Comparison of ENCODE assay signal across 8 cellular contexts in the genomic region with DNA sequence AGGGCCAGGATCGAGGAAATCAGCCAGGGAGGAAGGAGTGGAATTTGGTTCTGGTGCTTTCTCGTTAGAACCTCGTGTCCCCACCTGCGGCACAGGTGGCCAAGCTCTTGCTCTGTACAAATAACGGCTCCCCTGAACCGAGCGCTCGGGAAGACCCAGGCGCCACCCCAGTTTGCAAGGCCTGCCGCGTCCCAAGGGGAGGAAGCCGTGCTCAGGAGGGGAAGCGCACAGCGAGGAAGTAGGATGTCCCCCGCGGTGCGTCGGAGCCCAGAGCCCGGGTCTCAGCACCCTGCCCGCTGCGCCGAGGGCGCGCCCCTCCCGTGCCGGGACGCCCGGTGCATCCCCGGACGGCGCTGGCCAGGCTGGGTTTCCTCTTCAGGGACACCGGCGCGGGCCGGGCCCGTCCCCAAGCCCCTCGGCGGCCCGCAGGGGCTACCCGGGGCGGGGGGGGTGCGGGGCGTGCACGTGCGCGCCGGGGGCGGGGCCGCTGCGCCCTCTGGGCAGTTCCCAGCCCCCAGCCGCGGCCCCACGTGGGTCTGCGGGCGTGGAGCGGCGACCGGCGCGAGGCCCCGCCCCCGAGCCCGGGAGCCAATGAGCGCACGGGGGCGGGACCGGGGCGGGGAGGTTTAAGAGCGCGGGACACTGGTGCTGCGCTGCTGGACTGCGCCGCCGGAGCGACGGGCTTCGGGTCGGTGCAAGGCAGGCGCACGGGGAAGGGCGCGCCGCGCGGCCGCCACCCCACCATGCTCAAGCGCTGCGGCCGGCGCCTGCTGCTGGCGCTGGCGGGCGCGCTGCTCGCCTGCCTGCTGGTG. TPM values are rescaled to one million over a fixed set of nuclear protein-coding genes. Genes with fewer than 3 reads are reported as not detected.
A peak's percentile ranks its signal among the peaks of the same experiment; 100 is the strongest.
DNase-seq lines count a peak whose midpoint lies in the region; ATAC-seq and TF ChIP-seq lines count a peak whose summit lies in the region.

A gene with protein sequence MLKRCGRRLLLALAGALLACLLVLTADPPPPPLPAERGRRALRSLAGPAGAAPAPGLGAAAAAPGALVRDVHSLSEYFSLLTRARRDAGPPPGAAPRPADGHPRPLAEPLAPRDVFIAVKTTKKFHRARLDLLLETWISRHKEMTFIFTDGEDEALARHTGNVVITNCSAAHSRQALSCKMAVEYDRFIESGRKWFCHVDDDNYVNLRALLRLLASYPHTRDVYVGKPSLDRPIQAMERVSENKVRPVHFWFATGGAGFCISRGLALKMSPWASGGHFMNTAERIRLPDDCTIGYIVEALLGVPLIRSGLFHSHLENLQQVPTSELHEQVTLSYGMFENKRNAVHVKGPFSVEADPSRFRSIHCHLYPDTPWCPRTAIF (plus strand): TSS at position 656 of the 812 bp plus-strand sequence. CDS start 88 bp downstream, at position 744.

- no peak within 1 kb of the TSS for H2BK15ac ChIP-seq in mesendoderm (replicated peaks; ENCODE audit: low read depth)

- H3K9me3 ChIP-seq in CD8-positive, alpha-beta T cell (ENCODE audit: low read length): no peaks in the 10 kb centered on the region

- CTCF ChIA-PET in CD8-positive, alpha-beta T cell (lab: Charles Lee): no interaction called here
- CTCF ChIA-PET in activated CD8-positive, alpha-beta memory T cell treated with anti-CD3 and anti-CD28 coated beads for 36 hours (lab: Charles Lee): interaction anchor here (1.3 kb wide), 1 partner anchor 9 kb away, joined by 4 read pairs; no protein-coding TSS in a partner anchor

- H3K23ac ChIP-seq in mesendoderm (ENCODE audit: low read length): no peak within 1 kb of the TSS

- peak within 1 kb of the TSS; percentile 94 for H3K27ac Mint-ChIP-seq in CD8-positive, alpha-beta T cell
- peak within 1 kb of the TSS; percentile 85 to 97 for H3K27ac Mint-ChIP-seq in effector memory CD8-positive, alpha-beta T cell

- TF ChIP-seq CTCF in CD8-positive, alpha-beta T cell (IDR thresholded peaks at IDR 0.05): no peak

- H3K36me3 ChIP-seq in CD8-positive, alpha-beta T cell (ENCODE audit: insufficient read depth, low read length): no peaks in the 10 kb centered on the region
- H3K36me3 ChIP-seq in mesendoderm (ENCODE audit: control insufficient read depth, insufficient read depth, low read length): no peaks in the 10 kb centered on the region

- intact Hi-C loops in CD8-positive, alpha-beta T cell (cut with DNase I, micrococcal nuclease): loop anchor here (1.0 to 10.0 kb wide), 3 partner anchors 11 to 985 kb away; partner anchors contain the start of genes BRAT1 (in 1 of the 2) and MAFK (in 1 of the 2)

- no peak within 1 kb of the TSS for H4K8ac ChIP-seq in mesendoderm (ENCODE audit: low read depth, low read length)

- H3K36me3 Mint-ChIP-seq in CD8-positive, alpha-beta T cell: peaks cover 18% of the 10 kb centered on the region
- peaks cover 48% of the 10 kb centered on the region for H3K36me3 Mint-ChIP-seq in effector memory CD8-positive, alpha-beta T cell (ENCODE audit: insufficient read depth)

- no peaks in the 10 kb centered on the region for H3K27me3 ChIP-seq in CD8-positive, alpha-beta T cell (ENCODE audit: insufficient read depth, low read length)
- H3K27me3 ChIP-seq in mesendoderm (ENCODE audit: insufficient read depth, low read length, poor library complexity): peaks cover 9% of the 10 kb centered on the region

- peak within 1 kb of the TSS; percentile 63 for H3K27ac ChIP-seq in CD8-positive, alpha-beta T cell (ENCODE audit: low read depth, low read length)
- H3K27ac ChIP-seq in mesendoderm (ENCODE audit: low read depth, low read length): no peak within 1 kb of the TSS

- H3K79me2 ChIP-seq in mesendoderm (ENCODE audit: control insufficient read depth, insufficient read depth, low read length): no peaks in the 10 kb centered on the region

- H3K56ac ChIP-seq in mesendoderm (ENCODE audit: low read length): peak within 1 kb of the TSS; percentile 82

- H2BK5ac ChIP-seq in mesendoderm (ENCODE audit: low read length): no peak within 1 kb of the TSS

- H3K4me2 ChIP-seq in mesendoderm (ENCODE audit: low read length): peak within 1 kb of the TSS; percentile 77

- no peak within 1 kb of the TSS for H2BK120ac ChIP-seq in mesendoderm (ENCODE audit: low read depth, low read length)

- H3K4me3 ChIP-seq in CD8-positive, alpha-beta T cell (ENCODE audit: low read depth, low read length): peak within 1 kb of the TSS; percentile 100
- H3K4me3 ChIP-seq in mesendoderm (ENCODE audit: low read length): peak within 1 kb of the TSS; percentile 32

- peaks cover 37% of the 10 kb centered on the region for H3K4me1 ChIP-seq in CD8-positive, alpha-beta T cell (ENCODE audit: insufficient read depth, low read length)
- H3K4me1 ChIP-seq in mesendoderm (ENCODE audit: control insufficient read depth, low read depth, low read length): peaks cover 14% of the 10 kb centered on the region

- peak within 1 kb of the TSS; percentile 56 for H3K9ac ChIP-seq in mesendoderm (ENCODE audit: low read length)

- no peaks in the 10 kb centered on the region for H3K27me3 Mint-ChIP-seq in CD8-positive, alpha-beta T cell (ENCODE audit: low read depth)
- no peaks in the 10 kb centered on the region for H3K27me3 Mint-ChIP-seq in effector memory CD8-positive, alpha-beta T cell

- H2AK5ac ChIP-seq in mesendoderm (ENCODE audit: low read length): no peak within 1 kb of the TSS

- H3K18ac ChIP-seq in mesendoderm (ENCODE audit: low read length): peak within 1 kb of the TSS; percentile 7

- POLR2A ChIA-PET in CD8-positive, alpha-beta T cell (lab: Charles Lee): interaction anchor here (1.0 to 6.6 kb wide), 3 partner anchors 9 to 11 kb away, joined by 4 to 65 read pairs (median 5); no protein-coding TSS in a partner anchor
- POLR2A ChIA-PET in activated CD8-positive, alpha-beta memory T cell treated with anti-CD3 and anti-CD28 coated beads for 36 hours (lab: Charles Lee): no interaction called here

- H4K5ac ChIP-seq in mesendoderm (ENCODE audit: low read length): no peak within 1 kb of the TSS

- no peaks in the 10 kb centered on the region for H3K79me1 ChIP-seq in mesendoderm (ENCODE audit: low read length)

- peaks cover 44% of the 10 kb centered on the region for H3K4me1 Mint-ChIP-seq in CD8-positive, alpha-beta T cell (ENCODE audit: low read depth)
- peaks cover 14 to 31% of the 10 kb centered on the region in 2 donors for H3K4me1 Mint-ChIP-seq in effector memory CD8-positive, alpha-beta T cell (ENCODE audit: low read depth in 2 of 2)

- no peak within 1 kb of the TSS for H3K4ac ChIP-seq in mesendoderm (ENCODE audit: low read depth, low read length)

- DNase-seq in CD8-positive, alpha-beta T cell: peak; percentile 58 to 93 (median 82)
- DNase-seq in NOMO-1 (lab: John Stamatoyannopoulos, UW; ENCODE audit: unreplicated experiment in 2 of 2) (peak; percentile 77 to 91), mesendoderm (peak; percentile 90)
- peak; percentile 67 to 79 (median 69) for DNase-seq in effector memory CD8-positive, alpha-beta T cell
- peak; percentile 63 for DNase-seq in stimulated activated CD8-positive, alpha-beta memory T cell treated with anti-CD3 and anti-CD28 coated beads, Interleukin-12 subunit alpha, Interleukin-12 subunit beta, amount 100 ng/mL, for 24 hours (ENCODE audit: extremely low read depth)

- peak; percentile 63 for ATAC-seq in CD8-positive, alpha-beta T cell
- ATAC-seq in GM19452 (IDR thresholded peaks at IDR 0.05; ENCODE audit: unreplicated experiment) (peak; percentile 75), HG03571 (IDR thresholded peaks at IDR 0.05; ENCODE audit: unreplicated experiment) (peak; percentile 81)
- ATAC-seq in effector memory CD8-positive, alpha-beta T cell (replicated peaks): peak; percentile 68

- WGBS in mesendoderm (ENCODE audit: extremely low coverage, insufficient coverage, low lambda C conversion rate): no CpG with 5 or more reads among the region's 95 CpGs

- peak within 1 kb of the TSS; percentile 96 for H3K4me3 Mint-ChIP-seq in CD8-positive, alpha-beta T cell
- peak within 1 kb of the TSS; percentile 95 to 98 for H3K4me3 Mint-ChIP-seq in effector memory CD8-positive, alpha-beta T cell

- no peaks in the 10 kb centered on the region for H3K9me3 Mint-ChIP-seq in CD8-positive, alpha-beta T cell
- H3K9me3 Mint-ChIP-seq in effector memory CD8-positive, alpha-beta T cell: no peaks in the 10 kb centered on the region

RNA-seq across cellular contexts. Expression of the gene that starts here (rescaled TPM):
- total RNA-seq in CD8-positive, alpha-beta T cell: 100 to 1,000 TPM; 137 to 140 TPM
- total RNA-seq in activated CD8-positive, alpha-beta memory T cell treated with anti-CD3 and anti-CD28 coated beads for 36 hours: 10 to 100 TPM; 22.4 to 24.2 TPM
- 1.2 TPM for polyA plus RNA-seq in mesendoderm (2013, experiment 1 of 2)
- 1.7 TPM for polyA plus RNA-seq in mesendoderm (2013, experiment 2 of 2)

Comparison
In these comparisons a context has a peak if more than half of its experiments do, and no peak if none do; other contexts are left out.
1. RNA of the gene that starts here (total RNA-seq): 137 to 140 TPM in CD8-positive, alpha-beta T cell; 22.4 to 24.2 TPM in activated CD8-positive, alpha-beta memory T cell treated with anti-CD3 and anti-CD28 coated beads for 36 hours; every median in the first group is over 4 times any median in the second.
2. Peak in every context shown above with its lines, with median percentiles within 50 percentile points of each other: ATAC-seq and DNase-seq.